19 cellular contexts compared by ENCODE assay signal in the genomic region with DNA sequence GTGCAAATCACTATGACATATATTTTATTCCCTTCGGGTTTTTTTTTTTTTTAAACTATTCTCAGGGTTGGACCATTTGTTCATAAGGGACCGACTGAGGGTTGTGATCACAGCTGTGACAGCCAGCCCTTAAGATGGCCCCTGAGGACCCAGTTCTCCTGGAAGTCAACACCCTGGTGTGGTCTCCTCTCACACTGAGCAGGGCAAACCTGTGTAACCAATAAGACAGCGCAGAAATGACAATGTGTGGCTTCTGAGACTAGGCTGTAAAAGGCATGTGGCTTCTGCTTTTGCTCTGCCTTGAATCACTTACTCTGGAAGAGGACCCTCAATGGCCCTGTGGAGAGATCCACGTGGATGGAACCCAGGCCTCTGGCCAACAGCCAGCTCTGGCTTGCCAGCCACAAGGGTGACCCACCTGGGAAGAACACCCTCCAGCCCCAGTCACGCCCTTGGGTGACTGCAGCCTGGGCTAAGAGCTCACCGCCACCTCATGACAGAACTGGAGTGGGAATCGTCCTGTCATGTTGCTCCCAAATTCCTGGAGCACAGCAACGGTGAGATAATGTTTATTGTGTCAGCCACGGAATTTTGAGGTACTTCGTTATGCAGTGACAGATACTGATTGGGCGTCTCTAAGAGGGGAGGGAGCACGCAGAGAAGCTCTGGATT.
DNase-seq lines count a peak whose midpoint lies in the region; ATAC-seq, FAIRE-seq and TF ChIP-seq lines count a peak whose summit lies in the region.
"Had no signal": no experiment of that assay in that cellular context is flagged by ENCODE, and none has a peak within 500 bp of the region (broad histone marks: within the 10 kb centered on the region; RNA-seq: fewer than 3 reads in every experiment).

No MANE protein-coding gene starts in this region.

- no peak for TF ChIP-seq CTCF in mammary epithelial cell (conservative IDR thresholded peaks at IDR 0.05 in 1 of 2, IDR thresholded peaks at IDR 0.05 in 1 of 2; ENCODE audit: extremely low read depth in 1 of 2, insufficient read depth in 1 of 2, low read depth in 1 of 2, low read length in 2 of 2)
- no peak for TF ChIP-seq CTCF in MCF 10A (IDR thresholded peaks at IDR 0.05; ENCODE audit: unreplicated experiment)
- no peak for TF ChIP-seq CTCF in type B pancreatic cell (conservative IDR thresholded peaks at IDR 0.05)

- intact Hi-C loops in mammary epithelial cell (cut with micrococcal nuclease) (no loop called here), MCF 10A (cut with micrococcal nuclease) (no loop called here), Right ventricle myocardium inferior (cut with DNase I) (no loop called here)

- H2AK5ac ChIP-seq in trophoblast cell (ENCODE audit: low read length) = no peak overlapping the region

- H3K4me2 ChIP-seq in mammary epithelial cell (ENCODE audit: insufficient read depth, low read depth, low read length) (no peak overlapping the region), trophoblast cell (ENCODE audit: low read length) (no peak overlapping the region)
- H3K4me2 ChIP-seq: GM23338, SK-N-SH had no signal

- H3K27me3 ChIP-seq in mammary epithelial cell (ENCODE audit: insufficient read depth, low read length) (no peaks in the 10 kb centered on the region), trophoblast cell (ENCODE audit: insufficient read depth, low read length) (no peaks in the 10 kb centered on the region)
- H3K27me3 ChIP-seq: ascending aorta had no signal

- POLR2A ChIA-PET in MCF 10A (lab: Yijun Ruan, JAX) = interaction anchor here (0.8 kb wide), 1 partner anchor 11 kb away, joined by 3 read pairs; no protein-coding TSS in a partner anchor

- H3K79me2 ChIP-seq in mammary epithelial cell (ENCODE audit: insufficient read depth, low read length) (peaks cover 44% of the 10 kb centered on the region), trophoblast cell (ENCODE audit: control insufficient read depth, insufficient read depth, low read length, poor library complexity) (no peaks in the 10 kb centered on the region)

- no TSS peak for BruUV-seq in mammary epithelial cell (replicated peaks; lab: Mats Ljungman, UMichigan)
- no TSS peak for BruUV-seq in MCF 10A (replicated peaks; lab: Mats Ljungman, UMichigan)

- H3K27ac Mint-ChIP-seq in MCF 10A (ENCODE audit: low read depth, unreplicated experiment) (no peak overlapping the region), memory B cell (peak overlapping the region; percentile 20), type B pancreatic cell (peak overlapping the region; percentile 77)
- H3K27ac Mint-ChIP-seq: GM23338 had no signal

- H3K4me3 Mint-ChIP-seq in MCF 10A (ENCODE audit: unreplicated experiment) (no peak overlapping the region), memory B cell (no peak overlapping the region), type B pancreatic cell (no peak overlapping the region)
- H3K4me3 Mint-ChIP-seq: CD8-positive, alpha-beta memory T cell; GM23338 had no signal

- no peak overlapping the region for H2BK120ac ChIP-seq in trophoblast cell (ENCODE audit: insufficient read depth, low read length, poor library complexity)

- H4K20me1 ChIP-seq in mammary epithelial cell (ENCODE audit: insufficient read depth, low read length) = no peaks in the 10 kb centered on the region

- no peak overlapping the region for H3K23ac ChIP-seq in trophoblast cell (ENCODE audit: low read length)

- CTCF ChIA-PET in mammary epithelial cell (lab: Charles Lee; ENCODE audit: low non-redundant PET) (no interaction called here), MCF 10A (lab: Yijun Ruan, JAX) (interaction anchor here (0.6 to 1.6 kb wide), 7 partner anchors 10 to 371 kb away, joined by 3 to 8 read pairs (median 3); no protein-coding TSS in a partner anchor)

- WGBS in mammary epithelial cell (ENCODE audit: low coverage, missing lambda C conversion rate) = 42% methylated on average over 11 of the region's 12 CpGs
- WGBS in trophoblast cell (ENCODE audit: extremely low coverage, insufficient coverage, insufficient read length) = no CpG with 5 or more reads among the region's 12 CpGs

- H3K79me1 ChIP-seq in trophoblast cell (ENCODE audit: low read length) = no peaks in the 10 kb centered on the region

- H4K8ac ChIP-seq in trophoblast cell (ENCODE audit: low read depth, low read length) = no peak overlapping the region

- no peaks in the 10 kb centered on the region for H3K36me3 ChIP-seq in mammary epithelial cell (ENCODE audit: insufficient read depth, low read length)
- no peaks in the 10 kb centered on the region for H3K36me3 ChIP-seq in trophoblast cell (ENCODE audit: control insufficient read depth in 1 of 2, insufficient read depth in 2 of 2, low read length in 2 of 2)
- H3K36me3 ChIP-seq: ascending aorta had no signal

- H2AFZ ChIP-seq in mammary epithelial cell (ENCODE audit: low read depth, low read length) (no peak overlapping the region), trophoblast cell (ENCODE audit: insufficient read depth, low read length, poor library complexity) (no peak overlapping the region)
- H2AFZ ChIP-seq: GM23338 had no signal

- no peaks in the 10 kb centered on the region for H3K27me3 Mint-ChIP-seq in MCF 10A (ENCODE audit: insufficient read depth, unreplicated experiment)
- H3K27me3 Mint-ChIP-seq in memory B cell = no peaks in the 10 kb centered on the region
- H3K27me3 Mint-ChIP-seq in type B pancreatic cell = no peaks in the 10 kb centered on the region
- H3K27me3 Mint-ChIP-seq: CD8-positive, alpha-beta memory T cell had no signal

- in situ Hi-C loops in mammary epithelial cell (cut with MboI; ENCODE audit: low sequenced_read_pairs in 2 of 2) = no loop called here

- H3K4me1 Mint-ChIP-seq in MCF 10A (ENCODE audit: insufficient read depth, unreplicated experiment) (peaks cover 36% of the 10 kb centered on the region), memory B cell (peaks cover 38% of the 10 kb centered on the region), type B pancreatic cell (ENCODE audit: unreplicated experiment) (peaks cover 63% of the 10 kb centered on the region)

- H3K27ac ChIP-seq in mammary epithelial cell (ENCODE audit: insufficient read depth, low read depth, low read length) (no peak overlapping the region), trophoblast cell (ENCODE audit: low read depth, low read length) (no peak overlapping the region)
- H3K27ac ChIP-seq: ascending aorta had no signal

- H3K4ac ChIP-seq in trophoblast cell (ENCODE audit: low read depth, low read length) = no peak overlapping the region

- no peaks in the 10 kb centered on the region for H3K9me3 Mint-ChIP-seq in MCF 10A (ENCODE audit: unreplicated experiment)
- no peaks in the 10 kb centered on the region for H3K9me3 Mint-ChIP-seq in memory B cell
- no peaks in the 10 kb centered on the region for H3K9me3 Mint-ChIP-seq in type B pancreatic cell
- H3K9me3 Mint-ChIP-seq: CD8-positive, alpha-beta memory T cell; GM23338 had no signal

- no peak for FAIRE-seq in GM19239 (lab: Jason Lieb, UNC)
- FAIRE-seq: GM18507 had no signal

- no peak overlapping the region for H3K9ac ChIP-seq in mammary epithelial cell (ENCODE audit: insufficient read depth, low read length)
- H3K9ac ChIP-seq in trophoblast cell (ENCODE audit: low read length) = no peak overlapping the region
- H3K9ac ChIP-seq: SK-N-SH had no signal

- dilution Hi-C loops in mammary epithelial cell (cut with HindIII; ENCODE audit: low sequenced_read_pairs) = no loop called here

- H2BK5ac ChIP-seq in trophoblast cell (ENCODE audit: low read depth, low read length, poor library complexity) = no peak overlapping the region

- no peak overlapping the region for H2BK12ac ChIP-seq in trophoblast cell (ENCODE audit: low read length)

- peak; percentile 54 for ATAC-seq in Right ventricle myocardium inferior
- ATAC-seq in memory B cell (ENCODE audit: low read depth) = no peak
- ATAC-seq: GM23338 had no signal

- H3K9me3 ChIP-seq in mammary epithelial cell (replicated peaks; ENCODE audit: insufficient read depth, low read length) (no peaks in the 10 kb centered on the region), trophoblast cell (ENCODE audit: insufficient read depth, low read depth, low read length) (no peaks in the 10 kb centered on the region)
- H3K9me3 ChIP-seq: ascending aorta, SK-N-SH had no signal

- peaks cover 22% of the 10 kb centered on the region for H3K4me1 ChIP-seq in mammary epithelial cell (ENCODE audit: insufficient read depth, low read length)
- no peaks in the 10 kb centered on the region for H3K4me1 ChIP-seq in trophoblast cell (ENCODE audit: control insufficient read depth in 1 of 2, insufficient read depth in 2 of 2, low read length in 2 of 2)

- no peak overlapping the region for H3K18ac ChIP-seq in trophoblast cell (ENCODE audit: low read length)

- no peak overlapping the region for H4K12ac ChIP-seq in trophoblast cell (ENCODE audit: low read depth, low read length)

- no peak overlapping the region for H3K14ac ChIP-seq in trophoblast cell (ENCODE audit: low read length)

- no peak overlapping the region for H3K4me3 ChIP-seq in mammary epithelial cell (replicated peaks in 1 of 3; ENCODE audit: insufficient read depth in 1 of 3, low read depth in 2 of 3, low read length in 3 of 3)
- no peak overlapping the region for H3K4me3 ChIP-seq in trophoblast cell (ENCODE audit: low read depth, low read length)
- H3K4me3 ChIP-seq: ascending aorta, GM23338 had no signal

- H4K91ac ChIP-seq in trophoblast cell (ENCODE audit: low read depth, low read length) = no peak overlapping the region

- peak; percentile 33 for DNase-seq in mammary epithelial cell
- no peak for DNase-seq in MCF 10A (ENCODE audit: unreplicated experiment)
- DNase-seq in Right ventricle myocardium inferior (ENCODE audit: missing footprints) = no peak
- no peak for DNase-seq in memory B cell (ENCODE audit: low spot score in 2 of 2)
- no peak for DNase-seq in type B pancreatic cell (ENCODE audit: extremely low spot score, unreplicated experiment)
- DNase-seq in NCI-H2081 (lab: John Stamatoyannopoulos, UW) = no peak
- DNase-seq in GM19239 (ENCODE audit: insufficient read length, low spot score) = no peak
- no peak for DNase-seq in trophoblast cell
- DNase-seq: 8988T; activated gamma-delta T cell; CD8-positive, alpha-beta memory T cell; effector CD4-positive, alpha-beta T cell; GDM1; NCI-H1105; stimulated activated CD4-positive, alpha-beta T cell treated with anti-CD3 and anti-CD28 coated beads, Interleukin-1b, Interleukin-23, amount 100 ng/mL, for 48 hours had no signal

- H3K36me3 Mint-ChIP-seq in MCF 10A (ENCODE audit: insufficient read depth, unreplicated experiment) (peaks cover 18% of the 10 kb centered on the region), memory B cell (peaks cover 6% of the 10 kb centered on the region), type B pancreatic cell (peaks cover 8% of the 10 kb centered on the region)
